In the genomic region with DNA sequence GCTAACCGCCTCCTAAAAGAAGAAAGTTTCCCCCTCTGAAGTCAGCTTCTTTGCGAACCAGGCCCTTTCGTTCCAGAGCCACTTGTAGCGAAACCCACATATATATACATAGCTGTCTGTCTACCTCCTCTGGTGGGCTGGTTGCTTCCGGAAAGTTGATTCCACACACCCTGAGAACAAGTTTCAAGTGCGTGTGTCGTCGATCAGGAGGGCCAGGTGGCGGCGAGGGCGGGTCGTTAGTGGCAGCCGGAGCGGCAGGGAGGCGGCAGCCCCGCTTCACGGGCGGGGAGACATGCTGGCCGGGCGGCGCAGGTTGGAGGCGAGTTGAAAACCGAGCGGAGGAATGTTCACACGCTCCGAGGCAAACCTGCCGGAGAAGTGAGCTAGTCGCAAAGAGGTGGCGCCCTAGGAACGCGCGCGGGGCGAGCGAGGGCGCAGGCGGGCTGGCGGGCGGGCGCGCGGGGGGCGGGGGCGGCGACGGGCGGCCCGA, we compare ENCODE assay signal across 1 cellular context.
TF ChIP-seq lines count a peak whose summit lies in the region.

No MANE protein-coding gene starts in this region.

TF ChIP-seq in HEK293, 187 proteins besides CTCF, POLR2A, EP300 and RAD21 (continued from another document):
- TF ChIP-seq, protein P1, sequence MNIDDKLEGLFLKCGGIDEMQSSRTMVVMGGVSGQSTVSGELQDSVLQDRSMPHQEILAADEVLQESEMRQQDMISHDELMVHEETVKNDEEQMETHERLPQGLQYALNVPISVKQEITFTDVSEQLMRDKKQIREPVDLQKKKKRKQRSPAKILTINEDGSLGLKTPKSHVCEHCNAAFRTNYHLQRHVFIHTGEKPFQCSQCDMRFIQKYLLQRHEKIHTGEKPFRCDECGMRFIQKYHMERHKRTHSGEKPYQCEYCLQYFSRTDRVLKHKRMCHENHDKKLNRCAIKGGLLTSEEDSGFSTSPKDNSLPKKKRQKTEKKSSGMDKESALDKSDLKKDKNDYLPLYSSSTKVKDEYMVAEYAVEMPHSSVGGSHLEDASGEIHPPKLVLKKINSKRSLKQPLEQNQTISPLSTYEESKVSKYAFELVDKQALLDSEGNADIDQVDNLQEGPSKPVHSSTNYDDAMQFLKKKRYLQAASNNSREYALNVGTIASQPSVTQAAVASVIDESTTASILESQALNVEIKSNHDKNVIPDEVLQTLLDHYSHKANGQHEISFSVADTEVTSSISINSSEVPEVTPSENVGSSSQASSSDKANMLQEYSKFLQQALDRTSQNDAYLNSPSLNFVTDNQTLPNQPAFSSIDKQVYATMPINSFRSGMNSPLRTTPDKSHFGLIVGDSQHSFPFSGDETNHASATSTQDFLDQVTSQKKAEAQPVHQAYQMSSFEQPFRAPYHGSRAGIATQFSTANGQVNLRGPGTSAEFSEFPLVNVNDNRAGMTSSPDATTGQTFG (tag by site-specific recombination; IDR thresholded peaks at IDR 0.05; ENCODE audit: borderline replicate concordance), result no peak
- peak; percentile 37; the same call in 1 of the 2 replicates for TF ChIP-seq SCRT1 (tag by site-specific recombination; IDR thresholded peaks at IDR 0.05; ENCODE audit: borderline replicate concordance)
- TF ChIP-seq ZFHX2 (tag by site-specific recombination; conservative IDR thresholded peaks at IDR 0.05), result peak; percentile 80
- no peak for TF ChIP-seq YY1 (tag by site-specific recombination; IDR thresholded peaks at IDR 0.05)
- TF ChIP-seq ZNF555 (tag by site-specific recombination; conservative IDR thresholded peaks at IDR 0.05), result no peak
- TF ChIP-seq ZNF416 (tag by site-specific recombination; IDR thresholded peaks at IDR 0.05), result no peak
- no peak for TF ChIP-seq KLF10 (tag by site-specific recombination; IDR thresholded peaks at IDR 0.05)
- TF ChIP-seq ZBTB21 (tag by site-specific recombination; IDR thresholded peaks at IDR 0.05), result no peak
- peak; percentile 53 for TF ChIP-seq SP3 (tag by site-specific recombination; IDR thresholded peaks at IDR 0.05)
- peak; percentile 60 for TF ChIP-seq KLF1 (tag by site-specific recombination; IDR thresholded peaks at IDR 0.05)
